In the genomic region with DNA sequence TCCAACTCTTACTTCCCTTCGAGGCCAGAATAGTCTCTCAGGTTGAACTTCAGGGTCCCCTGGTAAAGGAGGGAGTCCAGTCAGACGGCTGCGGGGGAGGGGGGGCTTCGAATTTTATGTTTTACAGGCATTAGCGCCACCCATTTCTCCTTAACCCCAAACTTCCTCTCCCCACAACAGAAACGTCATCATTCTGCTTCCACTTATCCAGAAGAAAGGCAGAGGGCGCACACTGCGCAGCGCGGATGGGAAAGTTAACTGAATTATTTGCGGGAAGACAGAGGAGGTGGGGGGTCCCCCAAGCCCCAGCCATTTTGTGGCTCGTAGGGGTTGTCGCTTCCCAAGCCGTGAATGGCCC, we compare ENCODE assay signal across 8 cellular contexts. TPM values are rescaled to one million over a fixed set of nuclear protein-coding genes. Genes with fewer than 3 reads are reported as not detected.
A peak's percentile ranks its signal among the peaks of the same experiment; 100 is the strongest.
DNase-seq lines count a peak whose midpoint lies in the region; ATAC-seq and TF ChIP-seq lines count a peak whose summit lies in the region.

No MANE protein-coding gene starts in this region.

- H3K36me3 Mint-ChIP-seq in activated B cell treated with CpG ODN at 0.5 μM for 24 hours (ENCODE audit: low read depth) (peaks cover 25% of the 10 kb centered on the region), nephron (ENCODE audit: low read depth) (peaks cover 19% of the 10 kb centered on the region)

- H3K4me3 Mint-ChIP-seq in activated B cell treated with CpG ODN at 0.5 μM for 24 hours (peak overlapping the region; percentile 92), nephron (peak overlapping the region; percentile 98)

- H3K27ac Mint-ChIP-seq in activated B cell treated with CpG ODN at 0.5 μM for 24 hours, result peak overlapping the region; percentile 90
- H3K27ac Mint-ChIP-seq in nephron, result peak overlapping the region; percentile 100

- H3K4me3 ChIP-seq in fibroblast of villous mesenchyme (ENCODE audit: low read depth, low read length), result peak overlapping the region; percentile 100

- TF ChIP-seq CTCF in activated B cell treated with CpG ODN at 0.5 μM for 24 hours (IDR thresholded peaks at IDR 0.05) (no peak), fibroblast of villous mesenchyme (IDR thresholded peaks at IDR 0.05; ENCODE audit: insufficient read depth, low read depth, low read length) (peak; percentile 9), nephron (IDR thresholded peaks at IDR 0.05; ENCODE audit: unreplicated experiment in 3 of 3) (no peak)

- intact Hi-C loops in activated B cell treated with CpG ODN at 0.5 μM for 24 hours (cut with micrococcal nuclease), result loop anchor here (1.0 kb wide), 1 partner anchor 349 kb away; the partner anchor contains the start of gene YBEY

- H3K9me3 Mint-ChIP-seq in activated B cell treated with CpG ODN at 0.5 μM for 24 hours (no peaks in the 10 kb centered on the region), nephron (peaks cover 2% of the 10 kb centered on the region)

- peak; percentile 12 to 35 for DNase-seq in stimulated activated CD4-positive, alpha-beta T cell treated with anti-CD3 and anti-CD28 coated beads, Interleukin-12 subunit alpha, Interleukin-12 subunit beta, amount 100 ng/mL, for 24 hours (ENCODE audit: low read depth in 2 of 2)
- DNase-seq in stimulated activated CD4-positive, alpha-beta T cell treated with anti-CD3 and anti-CD28 coated beads, Interleukin-2, amount 100 ng/mL, for 24 hours, result no peak
- DNase-seq in NCI-H2196 treated with DMSO at 0.1 percent for 48 hours (lab: John Stamatoyannopoulos, UW; ENCODE audit: unreplicated experiment), result peak; percentile 28
- no peak for DNase-seq in activated B cell treated with CpG ODN at 0.5 μM for 24 hours
- peak; percentile 91 for DNase-seq in fibroblast of villous mesenchyme (ENCODE audit: low read depth)

- ATAC-seq in HG03045 (IDR thresholded peaks at IDR 0.05; ENCODE audit: unreplicated experiment), result peak; percentile 19
- peak; percentile 25 for ATAC-seq in activated B cell treated with CpG ODN at 0.5 μM for 24 hours (ENCODE audit: low read depth)
- no peak for ATAC-seq in HG03565 (IDR thresholded peaks at IDR 0.05; ENCODE audit: unreplicated experiment)

- CTCF ChIA-PET in activated B cell treated with CpG ODN at 0.5 μM for 24 hours (lab: Charles Lee), result no interaction called here

- POLR2A ChIA-PET in activated B cell treated with CpG ODN at 0.5 μM for 24 hours (lab: Charles Lee), result interaction anchor here (0.7 to 1.7 kb wide), 7 partner anchors 26 to 318 kb away, joined by 4 to 10 read pairs (median 6); partner anchors contain the start of gene DIP2A

- H3K27me3 Mint-ChIP-seq in activated B cell treated with CpG ODN at 0.5 μM for 24 hours, result peaks cover 14% of the 10 kb centered on the region
- H3K27me3 Mint-ChIP-seq in nephron (ENCODE audit: low read depth), result no peaks in the 10 kb centered on the region

- peaks cover 41% of the 10 kb centered on the region for H3K4me1 Mint-ChIP-seq in activated B cell treated with CpG ODN at 0.5 μM for 24 hours
- H3K4me1 Mint-ChIP-seq in nephron, result peaks cover 44% of the 10 kb centered on the region

RNA-seq across cellular contexts. Expression of gene PRMT2, which starts 0.5 kb away (rescaled TPM):
- 48.5 and 52.4 TPM in 2 replicates for total RNA-seq in activated B cell treated with CpG ODN at 0.5 μM for 24 hours
- 120 and 164 TPM in 2 replicates for total RNA-seq in fibroblast of villous mesenchyme

RNA-seq across cellular contexts. Expression of gene S100B, which starts 30.1 kb away (rescaled TPM):
- total RNA-seq in activated B cell treated with CpG ODN at 0.5 μM for 24 hours (not detected in 2 replicates), fibroblast of villous mesenchyme (not detected in 2 replicates)

Comparison
In these comparisons a context has a peak if more than half of its experiments do, and no peak if none do; other contexts are left out.
1. DNase-seq: peak in stimulated activated CD4-positive, alpha-beta T cell treated with anti-CD3 and anti-CD28 coated beads, Interleukin-12 subunit alpha, Interleukin-12 subunit beta, amount 100 ng/mL, for 24 hours (2 of 2), NCI-H2196 treated with DMSO at 0.1 percent for 48 hours (single experiment) and fibroblast of villous mesenchyme (single experiment); none in stimulated activated CD4-positive, alpha-beta T cell treated with anti-CD3 and anti-CD28 coated beads, Interleukin-2, amount 100 ng/mL, for 24 hours (0 of 2) and activated B cell treated with CpG ODN at 0.5 μM for 24 hours (single experiment).